In genomic region chr9:120905794-120906248, GRCh38 we compare ENCODE assay signal across 16 cellular contexts. TPM values are rescaled to one million over a fixed set of nuclear protein-coding genes. Genes with fewer than 3 reads are reported as not detected.
DNase-seq lines count a peak whose midpoint lies in the region; ATAC-seq lines count a peak whose summit lies in the region.
"Had no signal": no experiment of that assay in that cellular context is flagged by ENCODE, and none has a peak within 500 bp of the region (broad histone marks: within the 10 kb centered on the region; RNA-seq: fewer than 3 reads in every experiment).

No MANE protein-coding gene starts in this region.

- H3K4me1 ChIP-seq in SJCRH30, result no peaks in the 10 kb centered on the region
- H3K4me1 ChIP-seq: body of pancreas had no signal

- peak overlapping the region; percentile 20 for H3K4me3 Mint-ChIP-seq in activated CD8-positive, alpha-beta T cell treated with anti-CD3 and anti-CD28 coated beads, Interleukin-2, amount 10 ng/mL, durations not matched to agents 7 days and 5 days
- H3K4me3 Mint-ChIP-seq in memory B cell, result no peak overlapping the region

- peak overlapping the region; percentile 88 for H3K27ac Mint-ChIP-seq in activated CD8-positive, alpha-beta T cell treated with anti-CD3 and anti-CD28 coated beads, Interleukin-2, amount 10 ng/mL, durations not matched to agents 7 days and 5 days
- H3K27ac Mint-ChIP-seq in memory B cell, result peak overlapping the region; percentile 98

- DNase-seq in NCI-H1092 treated with DMSO at 0.1 percent for 48 hours (lab: John Stamatoyannopoulos, UW) (peak; percentile 24), NCI-H1092 (lab: John Stamatoyannopoulos, UW) (no peak), COLO668 (lab: John Stamatoyannopoulos, UW; ENCODE audit: unreplicated experiment) (peak; percentile 15), memory B cell (ENCODE audit: low spot score in 2 of 2) (no peak), SJCRH30 (no peak), A172 (ENCODE audit: low spot score) (no peak)
- peak; percentile 58 for DNase-seq in activated CD8-positive, alpha-beta T cell treated with anti-CD3 and anti-CD28 coated beads, Interleukin-2, amount 10 ng/mL, durations not matched to agents 7 days and 5 days
- DNase-seq: body of pancreas, EL, H7 had no signal

- H3K36me3 Mint-ChIP-seq in activated CD8-positive, alpha-beta T cell treated with anti-CD3 and anti-CD28 coated beads, Interleukin-2, amount 10 ng/mL, durations not matched to agents 7 days and 5 days (ENCODE audit: low read depth), result peaks cover 91% of the 10 kb centered on the region
- peaks cover 2% of the 10 kb centered on the region for H3K36me3 Mint-ChIP-seq in memory B cell

- H3K27ac ChIP-seq in SJCRH30, result no peak overlapping the region
- H3K27ac ChIP-seq: 22Rv1, body of pancreas, SK-N-MC, VCaP had no signal

- no peaks in the 10 kb centered on the region for H3K27me3 Mint-ChIP-seq in activated CD8-positive, alpha-beta T cell treated with anti-CD3 and anti-CD28 coated beads, Interleukin-2, amount 10 ng/mL, durations not matched to agents 7 days and 5 days (ENCODE audit: low read depth)
- no peaks in the 10 kb centered on the region for H3K27me3 Mint-ChIP-seq in memory B cell

- no peaks in the 10 kb centered on the region for H3K36me3 ChIP-seq in SJCRH30

- CTCF ChIA-PET in activated CD8-positive, alpha-beta T cell treated with anti-CD3 and anti-CD28 coated beads, Interleukin-2, amount 10 ng/mL, durations not matched to agents 7 days and 5 days (lab: Charles Lee), result interaction anchor here (1.6 to 4.3 kb wide), 2 partner anchors 30 to 37 kb away, joined by 3 to 28 read pairs; no protein-coding TSS in a partner anchor

- no peaks in the 10 kb centered on the region for H3K27me3 ChIP-seq in SJCRH30
- H3K27me3 ChIP-seq: body of pancreas had no signal

- ATAC-seq in activated CD8-positive, alpha-beta T cell treated with anti-CD3 and anti-CD28 coated beads, Interleukin-2, amount 10 ng/mL, durations not matched to agents 7 days and 5 days, result peak; percentile 33
- ATAC-seq in memory B cell (ENCODE audit: low read depth) (no peak), GM21786 (IDR thresholded peaks at IDR 0.05; ENCODE audit: unreplicated experiment) (no peak)
- ATAC-seq: body of pancreas, HepG2, left lobe of liver had no signal

- H3K4me3 ChIP-seq in SJCRH30, result no peak overlapping the region
- H3K4me3 ChIP-seq: body of pancreas, SK-N-MC had no signal

- H3K4me1 Mint-ChIP-seq in activated CD8-positive, alpha-beta T cell treated with anti-CD3 and anti-CD28 coated beads, Interleukin-2, amount 10 ng/mL, durations not matched to agents 7 days and 5 days (ENCODE audit: low read depth), result peaks cover 90% of the 10 kb centered on the region
- H3K4me1 Mint-ChIP-seq in memory B cell, result peaks cover 51% of the 10 kb centered on the region

- no peaks in the 10 kb centered on the region for H3K9me3 Mint-ChIP-seq in activated CD8-positive, alpha-beta T cell treated with anti-CD3 and anti-CD28 coated beads, Interleukin-2, amount 10 ng/mL, durations not matched to agents 7 days and 5 days (ENCODE audit: insufficient read depth)
- H3K9me3 Mint-ChIP-seq in memory B cell, result no peaks in the 10 kb centered on the region

- H3K9me3 ChIP-seq in SJCRH30 (replicated peaks), result no peaks in the 10 kb centered on the region
- H3K9me3 ChIP-seq: body of pancreas had no signal

- POLR2A ChIA-PET in activated CD8-positive, alpha-beta T cell treated with anti-CD3 and anti-CD28 coated beads, Interleukin-2, amount 10 ng/mL, durations not matched to agents 7 days and 5 days (lab: Charles Lee), result interaction anchor here (1.3 to 6.1 kb wide), 8 partner anchors 10 to 33 kb away, joined by 3 to 72 read pairs (median 20); partner anchors contain the start of genes PHF19 and TRAF1

RNA-seq across cellular contexts. Expression of gene TRAF1, which starts 20.8 kb away (rescaled TPM):
- total RNA-seq in activated CD8-positive, alpha-beta T cell treated with anti-CD3 and anti-CD28 coated beads, Interleukin-2, amount 10 ng/mL, durations not matched to agents 7 days and 5 days, result 10 to 100 TPM; 51.6 to 52.9 TPM
- total RNA-seq in SJCRH30 (2014; rRNA removed; shearing (Covaris generic)), result 0.25 and 0.26 TPM in 2 replicates
- 0.91 and 0.95 TPM in 2 replicates for total RNA-seq in A172 (2014; rRNA removed; shearing (Covaris generic))

RNA-seq across cellular contexts. Expression of gene PHF19, which starts 28.8 kb away (rescaled TPM):
- 100 to 1,000 TPM; 273 to 290 TPM for total RNA-seq in activated CD8-positive, alpha-beta T cell treated with anti-CD3 and anti-CD28 coated beads, Interleukin-2, amount 10 ng/mL, durations not matched to agents 7 days and 5 days
- 20.2 and 24.1 TPM in 2 replicates for total RNA-seq in SJCRH30 (2014; rRNA removed; shearing (Covaris generic))
- total RNA-seq in A172 (2014; rRNA removed; shearing (Covaris generic)), result 47.0 and 47.8 TPM in 2 replicates

Comparison
In these comparisons a context has a peak if more than half of its experiments do, and no peak if none do; other contexts are left out.
1. DNase-seq: peak in NCI-H1092 treated with DMSO at 0.1 percent for 48 hours (single experiment), COLO668 (single experiment) and activated CD8-positive, alpha-beta T cell treated with anti-CD3 and anti-CD28 coated beads, Interleukin-2, amount 10 ng/mL, durations not matched to agents 7 days and 5 days (single experiment); none in NCI-H1092 (single experiment), memory B cell (0 of 2), SJCRH30 (0 of 2) and A172 (single experiment).
2. RNA of gene TRAF1, which starts 20.8 kb away (total RNA-seq): 51.6 to 52.9 TPM in activated CD8-positive, alpha-beta T cell treated with anti-CD3 and anti-CD28 coated beads, Interleukin-2, amount 10 ng/mL, durations not matched to agents 7 days and 5 days; 0.91 to 0.95 TPM in A172 and 0.25 to 0.26 TPM in SJCRH30; every median in the first group is over 10 times any median in the second.